In the genomic region with DNA sequence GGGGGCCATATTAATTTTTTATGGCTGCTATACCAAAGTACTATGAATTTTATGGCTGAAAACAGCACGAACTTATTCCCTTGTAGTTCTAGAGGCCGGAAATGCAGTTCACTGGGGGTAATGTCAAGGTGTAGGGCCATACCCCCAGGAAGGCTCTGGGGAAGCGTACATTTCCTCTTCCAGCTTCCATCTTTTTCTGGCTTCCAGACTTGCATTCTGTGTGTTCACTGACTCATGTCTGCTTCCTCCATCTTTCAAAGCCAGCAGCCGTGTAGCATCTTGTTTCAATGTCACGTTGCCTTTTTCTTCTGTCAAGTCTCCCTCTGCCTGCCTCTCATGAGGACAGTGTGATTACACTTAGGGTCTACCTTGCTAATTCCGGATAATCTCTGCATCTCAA, we compare ENCODE assay signal across 30 cellular contexts.
A peak's percentile ranks its signal among the peaks of the same experiment; 100 is the strongest.
DNase-seq lines count a peak whose midpoint lies in the region; ATAC-seq and TF ChIP-seq lines count a peak whose summit lies in the region.
"Had no signal": no experiment of that assay in that cellular context is flagged by ENCODE, and none has a peak within 500 bp of the region (broad histone marks: within the 10 kb centered on the region; RNA-seq: fewer than 3 reads in every experiment).

No MANE protein-coding gene starts in this region.

- H3K27me3 ChIP-seq in GM23338 (ENCODE audit: insufficient read depth), result no peaks in the 10 kb centered on the region
- H3K27me3 ChIP-seq in PC-3 (ENCODE audit: low read length), result no peaks in the 10 kb centered on the region
- H3K27me3 ChIP-seq: right lobe of liver, stomach, uterus had no signal

- H3K4me3 Mint-ChIP-seq in GM23338, result no peak overlapping the region
- no peak overlapping the region for H3K4me3 Mint-ChIP-seq in nephron progenitor cell
- H3K4me3 Mint-ChIP-seq: activated CD4-positive, alpha-beta T cell treated with anti-CD3 and anti-CD28 coated beads for 36 hours; activated naive CD4-positive, alpha-beta T cell treated with anti-CD3 and anti-CD28 coated beads, Interleukin-2, amount 50 U/mL, for 24 hours; B cell; CD4-positive, alpha-beta memory T cell; naive thymus-derived CD4-positive, alpha-beta T cell; T-helper 2 cell treated with Interferon-gamma antibody and Interleukin-4, amounts not matched to agents 5 μg/mL and 100 μg/mL, for 36 hours had no signal

- H3K27ac Mint-ChIP-seq in GM23338 (peak overlapping the region; percentile 4; the same call in 1 of the 2 replicates), nephron progenitor cell (peak overlapping the region; percentile 83)
- H3K27ac Mint-ChIP-seq: activated CD4-positive, alpha-beta T cell treated with anti-CD3 and anti-CD28 coated beads for 36 hours; activated naive CD4-positive, alpha-beta T cell treated with anti-CD3 and anti-CD28 coated beads, Interleukin-2, amount 50 U/mL, for 24 hours; B cell; CD4-positive, alpha-beta memory T cell; T-helper 2 cell treated with Interferon-gamma antibody and Interleukin-4, amounts not matched to agents 5 μg/mL and 100 μg/mL, for 36 hours had no signal

- POLR2A ChIA-PET in PC-3 (lab: Charles Lee; ENCODE audit: unreplicated experiment), result no interaction called here

- H3K4me1 ChIP-seq in GM23338 (ENCODE audit: insufficient read depth) (peaks cover 8% of the 10 kb centered on the region), PC-3 (ENCODE audit: insufficient read depth, low read length) (peaks cover 11% of the 10 kb centered on the region)
- H3K4me1 ChIP-seq: prostate gland, right lobe of liver, stomach, uterus had no signal

- H3K9ac ChIP-seq in PC-3 (ENCODE audit: low read length), result no peak overlapping the region

- peak overlapping the region; percentile 87 for H3K27ac ChIP-seq in GM23338 (ENCODE audit: low read depth)
- 0 out of 2 replicates have a peak overlapping the region, but pooled peaks have one; percentile 11 for H3K27ac ChIP-seq in PC-3 (ENCODE audit: low read length)
- H3K27ac ChIP-seq: prostate gland, right lobe of liver, stomach, uterus had no signal

- H3K27me3 Mint-ChIP-seq in GM23338 (ENCODE audit: insufficient read depth, low read depth, poor library complexity) (no peaks in the 10 kb centered on the region), nephron progenitor cell (ENCODE audit: low read depth, poor library complexity) (no peaks in the 10 kb centered on the region)
- H3K27me3 Mint-ChIP-seq: activated CD4-positive, alpha-beta T cell treated with anti-CD3 and anti-CD28 coated beads for 36 hours; activated naive CD4-positive, alpha-beta T cell treated with anti-CD3 and anti-CD28 coated beads, Interleukin-2, amount 50 U/mL, for 24 hours; B cell; CD4-positive, alpha-beta memory T cell; naive thymus-derived CD4-positive, alpha-beta T cell had no signal

- H3K79me2 ChIP-seq in GM23338 (replicated peaks; ENCODE audit: insufficient read depth) (peaks cover 63% of the 10 kb centered on the region), PC-3 (ENCODE audit: low read length) (no peaks in the 10 kb centered on the region)

- H3K9me2 ChIP-seq in GM23338 (ENCODE audit: insufficient read depth), result no peaks in the 10 kb centered on the region
- H3K9me2 ChIP-seq in PC-3 (replicated peaks; ENCODE audit: low read length), result no peaks in the 10 kb centered on the region

- no peaks in the 10 kb centered on the region for H4K20me1 ChIP-seq in GM23338 (replicated peaks; ENCODE audit: insufficient read depth)
- H4K20me1 ChIP-seq in PC-3 (ENCODE audit: low read length), result no peaks in the 10 kb centered on the region

- CTCF ChIA-PET in PC-3 (lab: Charles Lee), result no interaction called here

- H3K4me1 Mint-ChIP-seq in GM23338 (no peaks in the 10 kb centered on the region; the same call in 1 of the 3 replicates), nephron progenitor cell (peaks cover 10% of the 10 kb centered on the region)
- H3K4me1 Mint-ChIP-seq: activated CD4-positive, alpha-beta T cell treated with anti-CD3 and anti-CD28 coated beads for 36 hours; activated naive CD4-positive, alpha-beta T cell treated with anti-CD3 and anti-CD28 coated beads, Interleukin-2, amount 50 U/mL, for 24 hours; B cell had no signal

- H2AFZ ChIP-seq in GM23338, result no peak overlapping the region
- H2AFZ ChIP-seq in PC-3 (ENCODE audit: low read length), result no peak overlapping the region

- intact Hi-C loops in PC-3 (cut with micrococcal nuclease), result no loop called here

- H3K36me3 ChIP-seq in GM23338 (ENCODE audit: insufficient read depth) (no peaks in the 10 kb centered on the region), PC-3 (ENCODE audit: low read depth, low read length) (no peaks in the 10 kb centered on the region; the same call in 1 of the 2 replicates)
- H3K36me3 ChIP-seq: prostate gland, right lobe of liver, uterus had no signal

- H3K36me3 Mint-ChIP-seq in GM23338 (ENCODE audit: low read depth) (peaks cover 26% of the 10 kb centered on the region), nephron progenitor cell (ENCODE audit: low read depth) (peaks cover 45% of the 10 kb centered on the region)

- H3K4me3 ChIP-seq in GM23338 (no peak overlapping the region), PC-3 (ENCODE audit: low read length) (no peak overlapping the region)
- H3K4me3 ChIP-seq: prostate gland, right lobe of liver, stomach, uterus had no signal

- H3F3A ChIP-seq in GM23338 (replicated peaks; ENCODE audit: low read depth) (0 out of 2 replicates have a peak, but pooled peaks cover 1% of the 10 kb centered on the region), PC-3 (ENCODE audit: low read length, unreplicated experiment) (no peaks in the 10 kb centered on the region)

- BruUV-seq in PC-3 (replicated peaks; lab: Mats Ljungman, UMichigan), result no TSS peak

- H3K9me3 Mint-ChIP-seq in GM23338 (peaks cover 11% of the 10 kb centered on the region; the same call in 2 of the 3 replicates), nephron progenitor cell (peaks cover 24% of the 10 kb centered on the region)
- H3K9me3 Mint-ChIP-seq: activated naive CD4-positive, alpha-beta T cell treated with anti-CD3 and anti-CD28 coated beads, Interleukin-2, amount 50 U/mL, for 24 hours had no signal

- no peak for ATAC-seq in GM23338
- peak; percentile 82 for ATAC-seq in PC-3
- ATAC-seq in GM19397 (IDR thresholded peaks at IDR 0.05; ENCODE audit: unreplicated experiment), result no peak
- no peak for ATAC-seq in GM18505 (IDR thresholded peaks at IDR 0.05; ENCODE audit: unreplicated experiment)
- ATAC-seq: activated CD4-positive, alpha-beta T cell treated with anti-CD3 and anti-CD28 coated beads for 36 hours; naive thymus-derived CD4-positive, alpha-beta T cell; Panc1; right lobe of liver had no signal

- H3K4me2 ChIP-seq in GM23338 (no peak overlapping the region), PC-3 (ENCODE audit: low read length) (no peak overlapping the region)

- TF ChIP-seq CTCF in GM23338 (conservative IDR thresholded peaks at IDR 0.05; ENCODE audit: low read depth in 2 of 2) (no peak), PC-3 (conservative IDR thresholded peaks at IDR 0.05; ENCODE audit: low read depth, low read length) (no peak), nephron progenitor cell (IDR thresholded peaks at IDR 0.05) (no peak)

- DNase-seq in GM23338 (ENCODE audit: low spot score), result no peak
- DNase-seq in PC-3, result no peak
- peak; percentile 33 for DNase-seq in ecto neural progenitor cell (ENCODE audit: low spot score)
- DNase-seq in nephron progenitor cell, result peak; percentile 9
- DNase-seq in NCI-H128 (lab: John Stamatoyannopoulos, UW; ENCODE audit: unreplicated experiment), result no peak
- no peak for DNase-seq in HuH-7 (ENCODE audit: low spot score)
- DNase-seq: activated CD4-positive, alpha-beta T cell treated with anti-CD3 and anti-CD28 coated beads for 36 hours; activated CD8-positive, alpha-beta memory T cell treated with anti-CD3 and anti-CD28 coated beads for 24 hours; activated T-cell treated with anti-CD3 and anti-CD28 coated beads for 4 hours; amniotic stem cell; CD4-positive, alpha-beta memory T cell; effector CD4-positive, alpha-beta T cell; naive thymus-derived CD4-positive, alpha-beta T cell; NCI-H1092 treated with DMSO at 0.1 percent for 48 hours; NCI-H2171 treated with DMSO at 0.1 percent for 48 hours; NCI-H526; nucleus accumbens; right lobe of liver; SHP77 treated with DMSO at 0.1 percent for 48 hours; stimulated activated CD4-positive, alpha-beta T cell treated with anti-CD3 and anti-CD28 coated beads, Interleukin-12 subunit alpha, Interleukin-12 subunit beta, amount 100 ng/mL, for 4 hours; stimulated activated CD4-positive, alpha-beta T cell treated with anti-CD3 and anti-CD28 coated beads, Interleukin-4, amount 100 ng/mL, for 1 hour; stomach; uterus had no signal

- H3K9me3 ChIP-seq in PC-3 (ENCODE audit: low read length), result no peaks in the 10 kb centered on the region
- H3K9me3 ChIP-seq: prostate gland had no signal

- TF ChIP-seq POLR2A in GM18505 (IDR thresholded peaks at IDR 0.05; ENCODE audit: borderline replicate concordance, extremely low read depth, insufficient read depth, insufficient read length), result no peak

Comparison
In these comparisons a context has a peak if more than half of its experiments do, and no peak if none do; other contexts are left out.
1. DNase-seq: peak in ecto neural progenitor cell (single experiment) and nephron progenitor cell (single experiment); none in GM23338 (single experiment), PC-3 (single experiment), NCI-H128 (single experiment) and HuH-7 (single experiment).